8 cellular contexts compared by ENCODE assay signal in genomic region chr2:208025037-208025813, GRCh38. TPM values are rescaled to one million over a fixed set of nuclear protein-coding genes. Genes with fewer than 3 reads are reported as not detected.
DNase-seq lines count a peak whose midpoint lies in the region; ATAC-seq lines count a peak whose summit lies in the region.

Gene PLEKHM3, minus strand, starts transcription at chr2:208025527. Its CDS starts 23,888 bp downstream, at chr2:208001639.

- peak within 1 kb of the TSS; percentile 85 for H3K4me3 Mint-ChIP-seq in activated T-helper 17 cell treated with anti-CD3 and anti-CD28 coated beads, Interleukin-2, amount 50 U/mL, for 72 hours
- peak within 1 kb of the TSS; percentile 93 for H3K4me3 Mint-ChIP-seq in natural killer cell treated with Interleukin-12 subunit alpha and Interleukin-12 subunit beta and Interleukin-15 and Interleukin-18, amount 100 ng/mL, for 72 hours

- no peaks in the 10 kb centered on the region for H3K9me3 Mint-ChIP-seq in activated T-helper 17 cell treated with anti-CD3 and anti-CD28 coated beads, Interleukin-2, amount 50 U/mL, for 72 hours
- no peaks in the 10 kb centered on the region for H3K9me3 Mint-ChIP-seq in natural killer cell treated with Interleukin-12 subunit alpha and Interleukin-12 subunit beta and Interleukin-15 and Interleukin-18, amount 100 ng/mL, for 72 hours

- H3K27me3 Mint-ChIP-seq in activated T-helper 17 cell treated with anti-CD3 and anti-CD28 coated beads, Interleukin-2, amount 50 U/mL, for 72 hours: peaks cover 4% of the 10 kb centered on the region
- no peaks in the 10 kb centered on the region for H3K27me3 Mint-ChIP-seq in natural killer cell treated with Interleukin-12 subunit alpha and Interleukin-12 subunit beta and Interleukin-15 and Interleukin-18, amount 100 ng/mL, for 72 hours

- H3K27ac ChIP-seq in HUES64 (ENCODE audit: low read depth, low read length): peak within 1 kb of the TSS; percentile 45; the same call in 1 of the 2 replicates

- peak within 1 kb of the TSS; percentile 95 for H3K4me3 ChIP-seq in HUES64 (ENCODE audit: low read length)

- ATAC-seq in GM21447 (IDR thresholded peaks at IDR 0.05; ENCODE audit: unreplicated experiment): peak; percentile 93
- ATAC-seq in activated T-helper 17 cell treated with anti-CD3 and anti-CD28 coated beads, Interleukin-2, amount 50 U/mL, for 72 hours (replicated peaks): peak; percentile 86
- peak; percentile 96 to 97 for ATAC-seq in natural killer cell treated with Interleukin-12 subunit alpha and Interleukin-12 subunit beta and Interleukin-15 and Interleukin-18, amount 100 ng/mL, for 72 hours
- peak; percentile 89 for ATAC-seq in stimulated activated naive CD8-positive, alpha-beta T cell treated with anti-CD3 and anti-CD28 coated beads, Interleukin-15, Interleukin-2, amounts not matched to agents 100 U/mL and 50 U/mL, for 24 hours

- peak within 1 kb of the TSS; percentile 89 for H3K27ac Mint-ChIP-seq in activated T-helper 17 cell treated with anti-CD3 and anti-CD28 coated beads, Interleukin-2, amount 50 U/mL, for 72 hours
- H3K27ac Mint-ChIP-seq in natural killer cell treated with Interleukin-12 subunit alpha and Interleukin-12 subunit beta and Interleukin-15 and Interleukin-18, amount 100 ng/mL, for 72 hours: peak within 1 kb of the TSS; percentile 76 to 80

- WGBS in HUES64: 5% methylated on average over 38 of the region's 38 CpGs

- H3K9me3 ChIP-seq in HUES64 (ENCODE audit: insufficient read depth, low read depth, low read length): no peaks in the 10 kb centered on the region

- peaks cover 5% of the 10 kb centered on the region for H3K4me1 Mint-ChIP-seq in activated T-helper 17 cell treated with anti-CD3 and anti-CD28 coated beads, Interleukin-2, amount 50 U/mL, for 72 hours
- H3K4me1 Mint-ChIP-seq in natural killer cell treated with Interleukin-12 subunit alpha and Interleukin-12 subunit beta and Interleukin-15 and Interleukin-18, amount 100 ng/mL, for 72 hours (ENCODE audit: low read depth in 2 of 2): peaks cover 10 to 15% of the 10 kb centered on the region in 2 donors

- no peaks in the 10 kb centered on the region for H3K27me3 ChIP-seq in HUES64 (ENCODE audit: insufficient read depth, low read length)

- H3K9ac ChIP-seq in HUES64 (ENCODE audit: low read depth, low read length): peak within 1 kb of the TSS; percentile 77

- H3K4me1 ChIP-seq in HUES64 (ENCODE audit: insufficient read depth, low read length): peaks cover 3% of the 10 kb centered on the region; the same call in 1 of the 2 replicates

- H3K36me3 ChIP-seq in HUES64 (ENCODE audit: insufficient read depth, low read length): no peaks in the 10 kb centered on the region

- DNase-seq in DMS153 (lab: John Stamatoyannopoulos, UW) (peak; percentile 42), RPMI7951 (ENCODE audit: low read depth) (peak; percentile 86), fibroblast of peridontal ligament (ENCODE audit: extremely low read depth) (peak; percentile 88)
- DNase-seq in natural killer cell treated with Interleukin-12 subunit alpha and Interleukin-12 subunit beta and Interleukin-15 and Interleukin-18, amount 100 ng/mL, for 72 hours (ENCODE audit: low spot score): peak; percentile 90
- DNase-seq in stimulated activated naive CD8-positive, alpha-beta T cell treated with anti-CD3 and anti-CD28 coated beads, Interleukin-15, Interleukin-2, amounts not matched to agents 100 U/mL and 50 U/mL, for 24 hours: peak; percentile 86

- H3K36me3 Mint-ChIP-seq in activated T-helper 17 cell treated with anti-CD3 and anti-CD28 coated beads, Interleukin-2, amount 50 U/mL, for 72 hours (ENCODE audit: low read depth): no peaks in the 10 kb centered on the region
- no peaks in the 10 kb centered on the region for H3K36me3 Mint-ChIP-seq in natural killer cell treated with Interleukin-12 subunit alpha and Interleukin-12 subunit beta and Interleukin-15 and Interleukin-18, amount 100 ng/mL, for 72 hours

RNA-seq across cellular contexts. Expression of gene PLEKHM3, which starts in this region (rescaled TPM):
- polyA plus RNA-seq in HUES64 (2013, experiment 1 of 2): 2.4 TPM
- 3.1 TPM for polyA plus RNA-seq in HUES64 (2013, experiment 2 of 2)
- total RNA-seq in RPMI7951 (2014; rRNA removed; shearing (Covaris generic)): 6.7 and 6.8 TPM in 2 replicates
- total RNA-seq in activated T-helper 17 cell treated with anti-CD3 and anti-CD28 coated beads, Interleukin-2, amount 50 U/mL, for 72 hours: 1 to 10 TPM; 3.2 to 5.3 TPM
- 10 to 100 TPM in 1 of 2 donors, 1 to 10 TPM in 1; 8.1 to 10.3 TPM for total RNA-seq in natural killer cell treated with Interleukin-12 subunit alpha and Interleukin-12 subunit beta and Interleukin-15 and Interleukin-18, amount 100 ng/mL, for 72 hours

Comparison
In these comparisons a context has a peak if more than half of its experiments do, and no peak if none do; other contexts are left out.
1. Peak in every context shown above with its lines: DNase-seq, ATAC-seq, H3K4me3 ChIP-seq and H3K27ac ChIP-seq.